3 cellular contexts compared by ENCODE assay signal in genomic region chr4:150960079-150960478, GRCh38.
TF ChIP-seq lines count a peak whose summit lies in the region.

No MANE protein-coding gene starts in this region.

TF ChIP-seq in Ishikawa, 13 proteins besides CTCF, POLR2A, EP300 and RAD21:
- TF ChIP-seq CEBPB (IDR thresholded peaks at IDR 0.05): no peak
- no peak for TF ChIP-seq YY1 (IDR thresholded peaks at IDR 0.05; ENCODE audit: low read depth)
- TF ChIP-seq, protein P1, sequence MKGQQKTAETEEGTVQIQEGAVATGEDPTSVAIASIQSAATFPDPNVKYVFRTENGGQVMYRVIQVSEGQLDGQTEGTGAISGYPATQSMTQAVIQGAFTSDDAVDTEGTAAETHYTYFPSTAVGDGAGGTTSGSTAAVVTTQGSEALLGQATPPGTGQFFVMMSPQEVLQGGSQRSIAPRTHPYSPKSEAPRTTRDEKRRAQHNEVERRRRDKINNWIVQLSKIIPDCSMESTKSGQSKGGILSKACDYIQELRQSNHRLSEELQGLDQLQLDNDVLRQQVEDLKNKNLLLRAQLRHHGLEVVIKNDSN (IDR thresholded peaks at IDR 0.05): no peak
- TF ChIP-seq TEAD4 (IDR thresholded peaks at IDR 0.05): no peak
- TF ChIP-seq, protein P2, sequence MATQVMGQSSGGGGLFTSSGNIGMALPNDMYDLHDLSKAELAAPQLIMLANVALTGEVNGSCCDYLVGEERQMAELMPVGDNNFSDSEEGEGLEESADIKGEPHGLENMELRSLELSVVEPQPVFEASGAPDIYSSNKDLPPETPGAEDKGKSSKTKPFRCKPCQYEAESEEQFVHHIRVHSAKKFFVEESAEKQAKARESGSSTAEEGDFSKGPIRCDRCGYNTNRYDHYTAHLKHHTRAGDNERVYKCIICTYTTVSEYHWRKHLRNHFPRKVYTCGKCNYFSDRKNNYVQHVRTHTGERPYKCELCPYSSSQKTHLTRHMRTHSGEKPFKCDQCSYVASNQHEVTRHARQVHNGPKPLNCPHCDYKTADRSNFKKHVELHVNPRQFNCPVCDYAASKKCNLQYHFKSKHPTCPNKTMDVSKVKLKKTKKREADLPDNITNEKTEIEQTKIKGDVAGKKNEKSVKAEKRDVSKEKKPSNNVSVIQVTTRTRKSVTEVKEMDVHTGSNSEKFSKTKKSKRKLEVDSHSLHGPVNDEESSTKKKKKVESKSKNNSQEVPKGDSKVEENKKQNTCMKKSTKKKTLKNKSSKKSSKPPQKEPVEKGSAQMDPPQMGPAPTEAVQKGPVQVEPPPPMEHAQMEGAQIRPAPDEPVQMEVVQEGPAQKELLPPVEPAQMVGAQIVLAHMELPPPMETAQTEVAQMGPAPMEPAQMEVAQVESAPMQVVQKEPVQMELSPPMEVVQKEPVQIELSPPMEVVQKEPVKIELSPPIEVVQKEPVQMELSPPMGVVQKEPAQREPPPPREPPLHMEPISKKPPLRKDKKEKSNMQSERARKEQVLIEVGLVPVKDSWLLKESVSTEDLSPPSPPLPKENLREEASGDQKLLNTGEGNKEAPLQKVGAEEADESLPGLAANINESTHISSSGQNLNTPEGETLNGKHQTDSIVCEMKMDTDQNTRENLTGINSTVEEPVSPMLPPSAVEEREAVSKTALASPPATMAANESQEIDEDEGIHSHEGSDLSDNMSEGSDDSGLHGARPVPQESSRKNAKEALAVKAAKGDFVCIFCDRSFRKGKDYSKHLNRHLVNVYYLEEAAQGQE (IDR thresholded peaks at IDR 0.05; ENCODE audit: low read depth): no peak
- TF ChIP-seq EGR1 (IDR thresholded peaks at IDR 0.05): no peak
- no peak for TF ChIP-seq NFIC (IDR thresholded peaks at IDR 0.05)
- TF ChIP-seq, protein P3, sequence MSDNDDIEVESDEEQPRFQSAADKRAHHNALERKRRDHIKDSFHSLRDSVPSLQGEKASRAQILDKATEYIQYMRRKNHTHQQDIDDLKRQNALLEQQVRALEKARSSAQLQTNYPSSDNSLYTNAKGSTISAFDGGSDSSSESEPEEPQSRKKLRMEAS (IDR thresholded peaks at IDR 0.05): no peak
- TF ChIP-seq TCF12 (IDR thresholded peaks at IDR 0.05; ENCODE audit: low read depth): no peak
- TF ChIP-seq ZBTB7A (IDR thresholded peaks at IDR 0.05; ENCODE audit: low read depth): no peak
- no peak for TF ChIP-seq CREB1 (IDR thresholded peaks at IDR 0.05; ENCODE audit: low read depth)
- no peak for TF ChIP-seq TAF1 (IDR thresholded peaks at IDR 0.05; ENCODE audit: low read depth)
- TF ChIP-seq FOXM1 (IDR thresholded peaks at IDR 0.05; ENCODE audit: borderline replicate concordance, low read depth): no peak

TF ChIP-seq in K562, 482 proteins besides CTCF, POLR2A, EP300 and RAD21:
- TF ChIP-seq ZNF639 (CRISPR knock-in tag; conservative IDR thresholded peaks at IDR 0.05 in 1 of 2, IDR thresholded peaks at IDR 0.05 in 1 of 2) (no peak), TBP (optimal IDR thresholded peaks at IDR 0.05; ENCODE audit: low read depth, low read length) (no peak), ZNF316 (IDR thresholded peaks at IDR 0.05) (no peak), FOXM1 (IDR thresholded peaks at IDR 0.05; ENCODE audit: low read depth) (no peak), FOXM1 (CRISPR knock-in tag; IDR thresholded peaks at IDR 0.05; ENCODE audit: low read depth) (no peak), RFX5 (IDR thresholded peaks at IDR 0.05; ENCODE audit: low read depth, low read length) (no peak), ARID2 (IDR thresholded peaks at IDR 0.05) (no peak), ERF (CRISPR knock-in tag; IDR thresholded peaks at IDR 0.05) (no peak), PHF20 (IDR thresholded peaks at IDR 0.05; ENCODE audit: partially characterized antibody) (no peak), TFAP4 (CRISPR knock-in tag; IDR thresholded peaks at IDR 0.05; ENCODE audit: borderline replicate concordance) (no peak), ZNF217 (CRISPR knock-in tag; IDR thresholded peaks at IDR 0.05) (no peak), EHMT2 (IDR thresholded peaks at IDR 0.05) (no peak)

TF ChIP-seq in HepG2, 621 proteins besides CTCF, POLR2A, EP300 and RAD21:
- TF ChIP-seq ZNF329 (CRISPR knock-in tag; IDR thresholded peaks at IDR 0.05; ENCODE audit: low read depth) (no peak), ZNF256 (CRISPR knock-in tag; conservative IDR thresholded peaks at IDR 0.05) (no peak), STAG1 (CRISPR knock-in tag; IDR thresholded peaks at IDR 0.05) (peak; percentile 40), ZNF562 (CRISPR knock-in tag; IDR thresholded peaks at IDR 0.05; ENCODE audit: borderline replicate concordance) (no peak)
